ENCODE assay signal across 8 cellular contexts in the genomic region with DNA sequence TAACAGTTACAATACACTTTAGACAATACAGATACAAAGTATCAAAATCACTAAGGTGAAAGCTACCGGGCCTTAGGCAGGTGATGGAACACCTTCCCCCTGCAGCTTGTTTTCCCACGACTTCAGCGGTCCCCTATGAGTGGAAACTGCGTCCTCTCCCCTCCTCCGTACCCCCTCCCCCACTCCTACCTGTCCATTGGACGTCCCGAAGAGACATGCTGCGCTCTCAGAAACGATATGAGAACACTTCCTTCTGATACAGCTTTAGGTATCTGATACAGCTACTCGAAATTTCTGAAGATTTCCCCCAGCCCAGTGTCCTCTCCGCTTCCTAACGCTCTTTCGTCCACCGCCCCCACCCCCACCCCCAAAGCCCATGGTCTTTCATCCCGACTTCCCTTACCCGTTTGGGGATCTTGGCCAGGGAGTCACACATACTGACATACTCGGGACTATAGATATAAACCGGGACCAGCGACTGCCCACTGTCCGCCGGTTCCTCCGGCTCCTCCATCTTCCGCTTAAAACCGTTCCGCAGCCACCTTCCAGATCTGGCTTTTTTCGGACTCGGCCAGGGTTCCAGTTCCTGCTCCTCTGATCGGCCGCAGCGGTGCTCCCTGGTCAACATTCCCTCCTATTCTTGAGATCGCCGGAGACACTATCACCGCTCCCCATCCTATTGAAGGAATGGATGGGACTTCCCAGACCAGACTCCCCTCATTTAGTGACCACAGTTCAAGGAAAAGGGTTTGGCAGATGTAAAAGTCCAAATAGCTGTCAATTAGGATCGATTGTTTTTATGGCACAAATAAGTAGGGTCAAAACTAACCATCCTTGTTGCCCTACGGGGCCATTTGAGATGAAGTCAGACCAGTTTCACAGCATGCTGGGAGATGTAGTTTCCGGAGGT. TPM values are rescaled to one million over a fixed set of nuclear protein-coding genes. Genes with fewer than 3 reads are reported as not detected.
DNase-seq lines count a peak whose midpoint lies in the region; ATAC-seq, FAIRE-seq and TF ChIP-seq lines count a peak whose summit lies in the region.

A gene (minus strand): TSS at position 596 of the 910 bp plus-strand sequence. CDS start 82 bp downstream, at position 514.

- peaks cover 0 to 11% of the 10 kb centered on the region in 2 experiments; a peak in 1 of 5 replicates for H3K36me3 ChIP-seq in HepG2 (replicated peaks in 1 of 2; ENCODE audit: control insufficient read depth in 1 of 2, insufficient read depth in 2 of 2, low read length in 2 of 2)

- no peak for TF ChIP-seq POLR2A in HepG2 (IDR thresholded peaks at IDR 0.05; ENCODE audit: insufficient read depth in 1 of 2, low read depth in 2 of 2, low read length in 2 of 2)

- H3K27me3 ChIP-seq in CD4-positive, alpha-beta T cell (ENCODE audit: control insufficient read depth, insufficient read depth, low read length) = peaks cover 4% of the 10 kb centered on the region
- no peaks in the 10 kb centered on the region for H3K27me3 ChIP-seq in HepG2 (ENCODE audit: control insufficient read depth in 1 of 2, insufficient read depth in 2 of 2, low read length in 2 of 2)

- peak within 1 kb of the TSS; percentile 78 for H3K9ac ChIP-seq in HepG2 (ENCODE audit: insufficient read depth, low read depth, low read length)

- CTCF ChIA-PET in CD4-positive, alpha-beta T cell (lab: Charles Lee) = interaction anchor here (1.0 kb wide), 1 partner anchor 295 kb away, joined by 4 read pairs; a partner anchor contains a TSS
- CTCF ChIA-PET in activated CD4-positive, alpha-beta T cell treated with anti-CD3 and anti-CD28 coated beads for 36 hours (lab: Charles Lee) = interaction anchor here (1.4 kb wide), 1 partner anchor 18 kb away, joined by 5 read pairs; no protein-coding TSS in a partner anchor
- CTCF ChIA-PET in HepG2 (lab: Yijun Ruan, JAX; ENCODE audit: low intra/inter-chr PET ratio, low total read pairs) = no interaction called here

- peak within 1 kb of the TSS; percentile 94 for H2AFZ ChIP-seq in HepG2 (ENCODE audit: low read length)

- peak; percentile 36 for FAIRE-seq in HepG2 (lab: Jason Lieb, UNC)

- peak within 1 kb of the TSS; percentile 97 for H3K4me3 Mint-ChIP-seq in CD4-positive, alpha-beta T cell
- H3K4me3 Mint-ChIP-seq in activated CD4-positive, alpha-beta T cell treated with anti-CD3 and anti-CD28 coated beads for 36 hours = peak within 1 kb of the TSS; percentile 97

- ATAC-seq in CD4-positive, alpha-beta T cell (ENCODE audit: poor library complexity) = peak; percentile 83
- peak; percentile 97 for ATAC-seq in GM19351 (IDR thresholded peaks at IDR 0.05; ENCODE audit: unreplicated experiment)
- peak; percentile 89 for ATAC-seq in HG03457 (IDR thresholded peaks at IDR 0.05; ENCODE audit: unreplicated experiment)
- peak; percentile 90 for ATAC-seq in activated CD4-positive, alpha-beta T cell treated with anti-CD3 and anti-CD28 coated beads for 36 hours
- peak; percentile 96 for ATAC-seq in HepG2

- no peak within 1 kb of the TSS for H3K27ac ChIP-seq in CD4-positive, alpha-beta T cell (ENCODE audit: low read depth, low read length)
- H3K27ac ChIP-seq in HepG2 (ENCODE audit: extremely low read length, insufficient read depth, low read length) = peak within 1 kb of the TSS; percentile 72

- H3K4me2 ChIP-seq in HepG2 (ENCODE audit: low read depth, low read length) = peak within 1 kb of the TSS; percentile 63

- in situ Hi-C loops in HepG2 (cut with HindIII; ENCODE audit: extremely low pct_ligation_motif_present, low pct_unique_long_range_greater_than_20kb) = no loop called here

- peak; percentile 7 to 41 (median 14) for DNase-seq in CD4-positive, alpha-beta T cell
- DNase-seq in NCI-H460 (ENCODE audit: extremely low read depth, low read depth) (peak; percentile 70), dermis microvascular lymphatic vessel endothelial cell (ENCODE audit: low read depth in 2 of 2) (peak; percentile 69 to 81), HepG2 (ENCODE audit: low spot score) (peak; percentile 76)
- peak; percentile 59 for DNase-seq in activated CD4-positive, alpha-beta T cell treated with anti-CD3 and anti-CD28 coated beads for 36 hours
- DNase-seq in stimulated activated CD4-positive, alpha-beta T cell treated with anti-CD3 and anti-CD28 coated beads, Interleukin-4, amount 100 ng/mL, for 24 hours = peak; percentile 47

- BruUV-seq in HepG2 (replicated peaks; lab: Mats Ljungman, UMichigan) = no TSS peak

- WGBS in HepG2 (ENCODE audit: low lambda C conversion rate) = under 1% methylated on average over 24 of the region's 36 CpGs

- H4K20me1 ChIP-seq in HepG2 (ENCODE audit: insufficient read depth, low read length) = no peaks in the 10 kb centered on the region

- peaks cover 6% of the 10 kb centered on the region for H3K79me2 ChIP-seq in HepG2 (ENCODE audit: insufficient read depth, low read length)

- peaks cover 6% of the 10 kb centered on the region for H3K4me1 Mint-ChIP-seq in CD4-positive, alpha-beta T cell (ENCODE audit: low read depth)
- H3K4me1 Mint-ChIP-seq in activated CD4-positive, alpha-beta T cell treated with anti-CD3 and anti-CD28 coated beads for 36 hours = peaks cover 9% of the 10 kb centered on the region

- peaks cover 22% of the 10 kb centered on the region for H3K36me3 Mint-ChIP-seq in CD4-positive, alpha-beta T cell (ENCODE audit: low read depth)
- peaks cover 7% of the 10 kb centered on the region for H3K36me3 Mint-ChIP-seq in activated CD4-positive, alpha-beta T cell treated with anti-CD3 and anti-CD28 coated beads for 36 hours (ENCODE audit: low read depth)

- no peaks in the 10 kb centered on the region for H3K27me3 Mint-ChIP-seq in CD4-positive, alpha-beta T cell
- no peaks in the 10 kb centered on the region for H3K27me3 Mint-ChIP-seq in activated CD4-positive, alpha-beta T cell treated with anti-CD3 and anti-CD28 coated beads for 36 hours

- no peaks in the 10 kb centered on the region for H3K9me3 Mint-ChIP-seq in CD4-positive, alpha-beta T cell
- no peaks in the 10 kb centered on the region for H3K9me3 Mint-ChIP-seq in activated CD4-positive, alpha-beta T cell treated with anti-CD3 and anti-CD28 coated beads for 36 hours (ENCODE audit: low read depth)

- no peak for TF ChIP-seq CTCF in CD4-positive, alpha-beta T cell (IDR thresholded peaks at IDR 0.05)
- TF ChIP-seq CTCF in HepG2 (CRISPR knock-in tag; IDR thresholded peaks at IDR 0.05) = no peak

- intact Hi-C loops in CD4-positive, alpha-beta T cell (cut with DNase I, micrococcal nuclease) = loop anchor here in 1 of 2 experiments (10.0 kb wide), 1 partner anchor 298 kb away; a partner anchor contains a TSS
- intact Hi-C loops in activated CD4-positive, alpha-beta T cell treated with anti-CD3 and anti-CD28 coated beads for 36 hours (cut with DNase I, micrococcal nuclease) = loop anchor here (1.0 to 10.0 kb wide), 6 partner anchors 48 to 1372 kb away; a partner anchor contains a TSS
- intact Hi-C loops in HepG2 (cut with micrococcal nuclease; ENCODE audit: unreplicated experiment) = no loop called here

- POLR2A ChIA-PET in CD4-positive, alpha-beta T cell (lab: Charles Lee) = interaction anchor here (1.3 kb wide), 1 partner anchor 295 kb away, joined by 3 read pairs; a partner anchor contains a TSS
- POLR2A ChIA-PET in activated CD4-positive, alpha-beta T cell treated with anti-CD3 and anti-CD28 coated beads for 36 hours (lab: Charles Lee) = interaction anchor here (0.6 kb wide), 1 partner anchor 25 kb away, joined by 5 read pairs; no protein-coding TSS in a partner anchor
- POLR2A ChIA-PET in HepG2 (lab: Yijun Ruan, JAX) = interaction anchor here (0.6 to 1.5 kb wide), 2 partner anchors 21 to 391 kb away, joined by 3 read pairs; a partner anchor contains a TSS

- TF ChIP-seq RAD21 in HepG2 (CRISPR knock-in tag; IDR thresholded peaks at IDR 0.05) = no peak

- peak within 1 kb of the TSS; percentile 80 for H3K27ac Mint-ChIP-seq in CD4-positive, alpha-beta T cell
- H3K27ac Mint-ChIP-seq in activated CD4-positive, alpha-beta T cell treated with anti-CD3 and anti-CD28 coated beads for 36 hours = peak within 1 kb of the TSS; percentile 95

- TF ChIP-seq EP300 in HepG2 (IDR thresholded peaks at IDR 0.05; ENCODE audit: low read depth in 2 of 2, low read length in 2 of 2) = no peak
- TF ChIP-seq EP300 in HepG2 (CRISPR knock-in tag; IDR thresholded peaks at IDR 0.05; ENCODE audit: borderline replicate concordance) = no peak

- no peaks in the 10 kb centered on the region for H3K4me1 ChIP-seq in HepG2 (ENCODE audit: insufficient read depth, low read length)

- H3K4me3 ChIP-seq in HepG2 (replicated peaks in 1 of 3; ENCODE audit: insufficient read depth in 1 of 3, low read depth in 2 of 3, low read length in 3 of 3) = peak within 1 kb of the TSS; percentile 66 to 88 (median 76)

- no peaks in the 10 kb centered on the region for H3K9me3 ChIP-seq in CD4-positive, alpha-beta T cell (ENCODE audit: control insufficient read depth, low read length)
- H3K9me3 ChIP-seq in HepG2 (ENCODE audit: low read length) = no peaks in the 10 kb centered on the region

RNA-seq across cellular contexts. Expression of the gene that starts here (rescaled TPM):
- 1 to 10 TPM; 5.8 to 6.8 TPM for total RNA-seq in CD4-positive, alpha-beta T cell
- total RNA-seq in NCI-H460 (2014; rRNA removed; shearing (Covaris generic)) = 25.4 and 29.8 TPM in 2 replicates
- 22.1 and 24.4 TPM in 2 replicates for polyA plus RNA-seq in NCI-H460 (2014; cell fraction: nucleus; rRNA removed)
- 10 to 100 TPM; 13.3 to 16.9 TPM for total RNA-seq in activated CD4-positive, alpha-beta T cell treated with anti-CD3 and anti-CD28 coated beads for 36 hours
- total RNA-seq in dermis microvascular lymphatic vessel endothelial cell (23.8 and 24.5 TPM in 2 replicates), HepG2 (2016; rRNA removed; fragmentation: Illumina TruSeq; extraction: Trizol) (28.6 and 34.9 TPM in 2 replicates)
- total RNA-seq in HepG2 (2016; cell fraction: cytosol; rRNA removed; fragmentation: Illumina TruSeq; extraction: Trizol; ENCODE audit: low read depth) = 4.7 and 5.5 TPM in 2 replicates
- total RNA-seq in HepG2 (2016; cell fraction: insoluble cytoplasmic fraction; rRNA removed; fragmentation: Illumina TruSeq; extraction: Trizol) = 25.6 and 36.7 TPM in 2 replicates
- 11.7 and 15.0 TPM in 2 replicates for total RNA-seq in HepG2 (2016; cell fraction: membrane; rRNA removed; fragmentation: Illumina TruSeq; extraction: Trizol)
- total RNA-seq in HepG2 (2016; cell fraction: nucleus; rRNA removed; fragmentation: Illumina TruSeq; extraction: Trizol) = 29.1 and 33.4 TPM in 2 replicates
- polyA plus RNA-seq in HepG2 (2011; rRNA removed) = 10.8 and 13.7 TPM in 2 replicates
- polyA plus RNA-seq in HepG2 (2011; cell fraction: cytosol; rRNA removed) = 7.6 and 11.8 TPM in 2 replicates
- 9.6 and 11.1 TPM in 2 replicates for polyA plus RNA-seq in HepG2 (2011; cell fraction: nucleus; rRNA removed)
- polyA plus RNA-seq in HepG2 (2012) = 12.3 and 13.8 TPM in 2 replicates
- polyA plus RNA-seq in HepG2 (2016; cell fraction: cytosol; fragmentation: Illumina TruSeq; extraction: Trizol; ENCODE audit: low read depth) = 4.3 and 5.3 TPM in 2 replicates
- polyA plus RNA-seq in HepG2 (2016; cell fraction: insoluble cytoplasmic fraction; fragmentation: Illumina TruSeq; extraction: Trizol; ENCODE audit: low read depth) = 31.4 and 39.2 TPM in 2 replicates
- polyA plus RNA-seq in HepG2 (2016; cell fraction: membrane; fragmentation: Illumina TruSeq; extraction: Trizol; ENCODE audit: low read depth) = 11.2 and 11.8 TPM in 2 replicates
- polyA plus RNA-seq in HepG2 (2016; cell fraction: nucleus; fragmentation: Illumina TruSeq; extraction: Trizol; ENCODE audit: insufficient read depth, low read depth) = 22.3 and 23.3 TPM in 2 replicates
- 16.1 and 76.4 TPM in 2 replicates for polyA minus RNA-seq in HepG2 (2011; rRNA and poly(A)+ RNA removed; ENCODE audit: low replicate concordance)
- 6.8 and 7.7 TPM in 2 replicates for polyA minus RNA-seq in HepG2 (2011; cell fraction: cytosol; rRNA and poly(A)+ RNA removed)
- polyA minus RNA-seq in HepG2 (2011; cell fraction: nucleus; rRNA and poly(A)+ RNA removed) = 71.5 and 79.6 TPM in 2 replicates

Comparison
In these comparisons a context has a peak if more than half of its experiments do, and no peak if none do; other contexts are left out.
1. DNase-seq: peak in every context shown above with its lines; median percentile 76 in HepG2; 75 in dermis microvascular lymphatic vessel endothelial cell; 70 in NCI-H460; 59 in activated CD4-positive, alpha-beta T cell treated with anti-CD3 and anti-CD28 coated beads for 36 hours; 47 in stimulated activated CD4-positive, alpha-beta T cell treated with anti-CD3 and anti-CD28 coated beads, Interleukin-4, amount 100 ng/mL, for 24 hours; 14 in CD4-positive, alpha-beta T cell.